8 cellular contexts compared by ENCODE assay signal in the genomic region with DNA sequence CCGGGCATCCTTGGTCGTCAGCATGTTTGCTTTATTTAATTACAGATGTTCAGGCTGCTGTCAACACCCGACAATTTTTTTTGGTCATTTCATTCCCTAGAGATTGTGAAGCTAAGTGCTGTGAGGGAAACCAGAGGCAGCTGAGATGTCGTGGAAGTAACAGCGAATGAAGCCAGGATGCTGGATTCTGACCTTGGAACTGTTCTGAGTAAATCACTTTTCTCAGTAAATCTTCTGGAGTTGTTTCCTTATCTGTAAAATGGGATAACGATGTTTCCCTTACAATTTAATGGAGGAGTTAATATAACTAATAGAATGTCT. TPM values are rescaled to one million over a fixed set of nuclear protein-coding genes. Genes with fewer than 3 reads are reported as not detected.
DNase-seq lines count a peak whose midpoint lies in the region; ATAC-seq and TF ChIP-seq lines count a peak whose summit lies in the region.

No MANE protein-coding gene starts in this region.

- TF ChIP-seq CTCF in lung (IDR thresholded peaks at IDR 0.05; ENCODE audit: control extremely low read depth, extremely low read depth) = no peak

- 8 to 13% methylated on average over 6 of the region's 6 CpGs for WGBS in lung, 2 donors

- no peaks in the 10 kb centered on the region for H3K36me3 ChIP-seq in ES-I3 (ENCODE audit: insufficient read depth, low read length)
- peaks cover 0 to 3% of the 10 kb centered on the region in 2 donors for H3K36me3 ChIP-seq in lung (ENCODE audit: control insufficient read depth in 2 of 2, insufficient read depth in 2 of 2, low read length in 2 of 2)

- peaks cover 3% of the 10 kb centered on the region for H3K27me3 Mint-ChIP-seq in activated naive CD8-positive, alpha-beta T cell treated with anti-CD3 and anti-CD28 coated beads for 36 hours

- peak overlapping the region in 1 of 2 donors; percentile 92 for H3K27ac ChIP-seq in lung (ENCODE audit: low read depth in 1 of 2, low read length in 1 of 2)

- peaks cover 14% of the 10 kb centered on the region for H3K36me3 Mint-ChIP-seq in activated naive CD8-positive, alpha-beta T cell treated with anti-CD3 and anti-CD28 coated beads for 36 hours

- ATAC-seq in HG02759 (IDR thresholded peaks at IDR 0.05; ENCODE audit: unreplicated experiment) (peak; percentile 12), lung (ENCODE audit: insufficient read depth, low FRiP score) (no peak)

- H3K4me1 ChIP-seq in ES-I3 (ENCODE audit: insufficient read depth, low read length) = peaks cover 13% of the 10 kb centered on the region
- H3K4me1 ChIP-seq in lung (ENCODE audit: control insufficient read depth in 2 of 2, insufficient read depth in 2 of 2, low read length in 2 of 2) = peaks cover 0 to 12% of the 10 kb centered on the region in 2 donors

- no peak for DNase-seq in activated naive CD8-positive, alpha-beta T cell treated with anti-CD3 and anti-CD28 coated beads for 36 hours
- DNase-seq in lung (ENCODE audit: low spot score) (no peak), NCI-H774 (lab: John Stamatoyannopoulos, UW) (no peak), DMS 273 treated with DMSO at 0.1 percent for 48 hours (lab: John Stamatoyannopoulos, UW) (no peak), NCI-H510A (lab: John Stamatoyannopoulos, UW) (no peak)
- DNase-seq in effector CD8-positive, alpha-beta T cell (lab: John Stamatoyannopoulos, UW) = no peak

- H3K4me3 ChIP-seq in lung = peak overlapping the region; percentile 41

- H3K9me3 ChIP-seq in ES-I3 (ENCODE audit: control insufficient read depth, insufficient read depth, low read length) (no peaks in the 10 kb centered on the region; the same call in 1 of the 2 replicates), lung (ENCODE audit: control insufficient read depth in 2 of 2, insufficient read depth in 1 of 2, low read length in 1 of 2) (no peaks in the 10 kb centered on the region)

- H3K27me3 ChIP-seq in lung (ENCODE audit: control insufficient read depth, insufficient read depth) = no peaks in the 10 kb centered on the region

- H3K9ac ChIP-seq in ES-I3 (ENCODE audit: low read depth, low read length) = peak overlapping the region; percentile 92

- H3K4me1 Mint-ChIP-seq in activated naive CD8-positive, alpha-beta T cell treated with anti-CD3 and anti-CD28 coated beads for 36 hours = peaks cover 23% of the 10 kb centered on the region

- H3K4me3 Mint-ChIP-seq in activated naive CD8-positive, alpha-beta T cell treated with anti-CD3 and anti-CD28 coated beads for 36 hours = peak overlapping the region; percentile 93

- peak overlapping the region; percentile 94 for H3K27ac Mint-ChIP-seq in activated naive CD8-positive, alpha-beta T cell treated with anti-CD3 and anti-CD28 coated beads for 36 hours

- no peaks in the 10 kb centered on the region for H3K9me3 Mint-ChIP-seq in activated naive CD8-positive, alpha-beta T cell treated with anti-CD3 and anti-CD28 coated beads for 36 hours

RNA-seq across cellular contexts. Expression of a gene that starts 0.4 kb away (rescaled TPM):
- total RNA-seq in activated naive CD8-positive, alpha-beta T cell treated with anti-CD3 and anti-CD28 coated beads for 36 hours = 100 to 1,000 TPM; 139 to 144 TPM
- 10 to 100 TPM; 50.0 to 76.7 TPM for total RNA-seq in lung
- polyA plus RNA-seq in lung = 10 to 100 TPM in 1 of 2 donors, 1 to 10 TPM in 1; 5.7 to 14.4 TPM
